In the genomic region with DNA sequence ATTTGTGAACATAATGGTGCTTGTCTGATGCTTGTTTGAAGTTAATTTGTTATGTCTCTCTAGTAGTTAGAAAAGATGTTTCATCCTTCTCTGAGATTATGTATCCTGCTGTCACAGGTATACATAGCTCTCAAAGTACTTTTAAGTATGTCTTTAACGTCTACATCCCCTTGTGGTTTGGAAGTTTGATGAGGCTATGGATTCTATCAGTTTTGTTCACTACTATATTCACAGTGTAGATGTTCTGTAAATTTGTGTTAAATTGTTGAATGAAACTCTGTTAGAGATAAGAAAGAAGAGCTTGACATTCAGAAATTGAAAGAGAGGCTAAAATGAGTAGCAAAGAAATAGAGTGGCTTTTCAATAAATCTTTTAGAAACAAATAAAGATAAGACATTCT, we compare ENCODE assay signal across 29 cellular contexts.
"Had no signal": no experiment of that assay in that cellular context is flagged by ENCODE, and none has a peak within 500 bp of the region (broad histone marks: within the 10 kb centered on the region; RNA-seq: fewer than 3 reads in every experiment).

No MANE protein-coding gene starts in this region.

- H3K36me3 ChIP-seq: stomach, suprapubic skin, thoracic aorta, thyroid gland, tibial artery, tibial nerve, transverse colon, upper lobe of left lung, upper lobe of right lung, uterus, vagina had no signal

- H3K9me3 Mint-ChIP-seq: stimulated activated memory B cell treated with anti-CD40 and anti-IgM and Interleukin-4, amounts not matched to agents 10 μg/mL and 1 μg/mL and 100 μg/mL, for 72 hours; stimulated activated naive B cell treated with anti-CD40 and anti-IgM and Interleukin-4, amounts not matched to agents 10 μg/mL and 1 μg/mL and 100 μg/mL, for 72 hours; stimulated activated naive CD8-positive, alpha-beta T cell treated with anti-CD3 and anti-CD28 coated beads, Interleukin-15, amount 100 ng/mL, for 72 hours; stimulated activated naive CD8-positive, alpha-beta T cell treated with anti-CD3 and anti-CD28 coated beads, Interleukin-15, Interleukin-2, amounts not matched to agents 100 ng/mL and 50 ng/mL, for 24 hours; type B pancreatic cell had no signal

- DNase-seq: stimulated activated CD4-positive, alpha-beta T cell treated with anti-CD3 and anti-CD28 coated beads, Interleukin-2, amount 100 ng/mL, for 48 hours; stimulated activated CD4-positive, alpha-beta T cell treated with anti-CD3 and anti-CD28 coated beads, Interleukin-4, amount 100 ng/mL, for 1 hour; stimulated activated CD4-positive, alpha-beta T cell treated with anti-CD3 and anti-CD28 coated beads, Interleukin-4, amount 100 ng/mL, for 24 hours; stimulated activated CD4-positive, alpha-beta T cell treated with anti-CD3 and anti-CD28 coated beads, Interleukin-4, amount 100 ng/mL, for 4 hours; stimulated activated CD8-positive, alpha-beta memory T cell treated with anti-CD3 and anti-CD28 coated beads, Interleukin-4, amount 100 ng/mL, for 48 hours; stimulated activated naive B cell treated with anti-CD40 and anti-IgM and Interleukin-4, amounts not matched to agents 10 μg/mL and 1 μg/mL and 100 μg/mL, for 72 hours; stimulated activated naive CD4-positive, alpha-beta T cell; stimulated activated naive CD4-positive, alpha-beta T cell treated with Interleukin-2 at 50 U/mL for 16 hours; stimulated activated naive CD8-positive, alpha-beta T cell treated with anti-CD3 and anti-CD28 coated beads, Interleukin-15, amount 100 ng/mL, for 72 hours; stimulated activated naive CD8-positive, alpha-beta T cell treated with anti-CD3 and anti-CD28 coated beads, Interleukin-15, Interleukin-2, amounts not matched to agents 100 U/mL and 50 U/mL, for 24 hours; stomach; substantia nigra; testis; thyroid gland; tibial artery; transverse colon; trophoblast cell; upper lobe of left lung; upper lobe of right lung; uterus had no signal

- H3K36me3 Mint-ChIP-seq: stimulated activated effector memory CD8-positive, alpha-beta T cell treated with anti-CD3 and anti-CD28 coated beads, Interleukin-12 subunit alpha, Interleukin-12 subunit beta, amount 100 ng/mL, for 72 hours; stimulated activated memory B cell treated with anti-CD40 and anti-IgM and Interleukin-4, amounts not matched to agents 10 μg/mL and 1 μg/mL and 100 μg/mL, for 72 hours; stimulated activated naive B cell treated with anti-CD40 and anti-IgM and Interleukin-4, amounts not matched to agents 10 μg/mL and 1 μg/mL and 100 μg/mL, for 72 hours; type B pancreatic cell had no signal

- H3K4me3 Mint-ChIP-seq: stimulated activated effector memory CD8-positive, alpha-beta T cell treated with anti-CD3 and anti-CD28 coated beads, Interleukin-12 subunit alpha, Interleukin-12 subunit beta, amount 100 ng/mL, for 72 hours; stimulated activated memory B cell treated with anti-CD40 and anti-IgM and Interleukin-4, amounts not matched to agents 10 μg/mL and 1 μg/mL and 100 μg/mL, for 72 hours; stimulated activated naive B cell treated with anti-CD40 and anti-IgM and Interleukin-4, amounts not matched to agents 10 μg/mL and 1 μg/mL and 100 μg/mL, for 72 hours; stimulated activated naive CD8-positive, alpha-beta T cell treated with anti-CD3 and anti-CD28 coated beads, Interleukin-15, amount 100 ng/mL, for 72 hours; stimulated activated naive CD8-positive, alpha-beta T cell treated with anti-CD3 and anti-CD28 coated beads, Interleukin-15, Interleukin-2, amounts not matched to agents 100 ng/mL and 50 ng/mL, for 24 hours; type B pancreatic cell had no signal

- H3K27ac Mint-ChIP-seq: stimulated activated effector memory CD8-positive, alpha-beta T cell treated with anti-CD3 and anti-CD28 coated beads, Interleukin-12 subunit alpha, Interleukin-12 subunit beta, amount 100 ng/mL, for 72 hours; stimulated activated memory B cell treated with anti-CD40 and anti-IgM and Interleukin-4, amounts not matched to agents 10 μg/mL and 1 μg/mL and 100 μg/mL, for 72 hours; stimulated activated naive B cell treated with anti-CD40 and anti-IgM and Interleukin-4, amounts not matched to agents 10 μg/mL and 1 μg/mL and 100 μg/mL, for 72 hours; stimulated activated naive CD8-positive, alpha-beta T cell treated with anti-CD3 and anti-CD28 coated beads, Interleukin-15, amount 100 ng/mL, for 72 hours; stimulated activated naive CD8-positive, alpha-beta T cell treated with anti-CD3 and anti-CD28 coated beads, Interleukin-15, Interleukin-2, amounts not matched to agents 100 ng/mL and 50 ng/mL, for 24 hours; type B pancreatic cell had no signal

- FAIRE-seq: urothelium cell line had no signal

- H3K27me3 ChIP-seq: stomach, suprapubic skin, testis, thyroid gland, tibial artery, tibial nerve, transverse colon, upper lobe of left lung, upper lobe of right lung, uterus, vagina had no signal

- H3K4me1 ChIP-seq: stomach, suprapubic skin, testis, thyroid gland, tibial artery, tibial nerve, transverse colon, upper lobe of left lung, upper lobe of right lung, uterus, vagina had no signal

- H3K9me3 ChIP-seq: stomach, suprapubic skin, testis, thoracic aorta, thyroid gland, tibial artery, tibial nerve, transverse colon, upper lobe of left lung, upper lobe of right lung, uterus, vagina had no signal

- H3K4me1 Mint-ChIP-seq: stimulated activated effector memory CD8-positive, alpha-beta T cell treated with anti-CD3 and anti-CD28 coated beads, Interleukin-12 subunit alpha, Interleukin-12 subunit beta, amount 100 ng/mL, for 72 hours; stimulated activated memory B cell treated with anti-CD40 and anti-IgM and Interleukin-4, amounts not matched to agents 10 μg/mL and 1 μg/mL and 100 μg/mL, for 72 hours; stimulated activated naive B cell treated with anti-CD40 and anti-IgM and Interleukin-4, amounts not matched to agents 10 μg/mL and 1 μg/mL and 100 μg/mL, for 72 hours; stimulated activated naive CD8-positive, alpha-beta T cell treated with anti-CD3 and anti-CD28 coated beads, Interleukin-15, amount 100 ng/mL, for 72 hours had no signal

- H3K27me3 Mint-ChIP-seq: stimulated activated memory B cell treated with anti-CD40 and anti-IgM and Interleukin-4, amounts not matched to agents 10 μg/mL and 1 μg/mL and 100 μg/mL, for 72 hours; stimulated activated naive B cell treated with anti-CD40 and anti-IgM and Interleukin-4, amounts not matched to agents 10 μg/mL and 1 μg/mL and 100 μg/mL, for 72 hours; stimulated activated naive CD8-positive, alpha-beta T cell treated with anti-CD3 and anti-CD28 coated beads, Interleukin-15, amount 100 ng/mL, for 72 hours; stimulated activated naive CD8-positive, alpha-beta T cell treated with anti-CD3 and anti-CD28 coated beads, Interleukin-15, Interleukin-2, amounts not matched to agents 100 ng/mL and 50 ng/mL, for 24 hours had no signal

- ATAC-seq: stimulated activated effector memory CD8-positive, alpha-beta T cell treated with anti-CD3 and anti-CD28 coated beads, Interleukin-12 subunit alpha, Interleukin-12 subunit beta, amount 100 ng/mL, for 72 hours; stimulated activated memory B cell treated with anti-CD40 and anti-IgM and Interleukin-4, amounts not matched to agents 10 μg/mL and 1 μg/mL and 100 μg/mL, for 72 hours; stimulated activated naive B cell treated with anti-CD40 and anti-IgM and Interleukin-4, amounts not matched to agents 10 μg/mL and 1 μg/mL and 100 μg/mL, for 72 hours; stimulated activated naive CD8-positive, alpha-beta T cell treated with anti-CD3 and anti-CD28 coated beads, Interleukin-15, amount 100 ng/mL, for 72 hours; stimulated activated naive CD8-positive, alpha-beta T cell treated with anti-CD3 and anti-CD28 coated beads, Interleukin-15, Interleukin-2, amounts not matched to agents 100 U/mL and 50 U/mL, for 24 hours; upper lobe of right lung had no signal

- H3K4me3 ChIP-seq: stomach, suprapubic skin, testis, thoracic aorta, thyroid gland, tibial artery, tibial nerve, transverse colon, upper lobe of left lung, upper lobe of right lung, uterus, vagina had no signal

- H3K27ac ChIP-seq: stomach, suprapubic skin, testis, thoracic aorta, thyroid gland, tibial artery, tibial nerve, transverse colon, upper lobe of left lung, upper lobe of right lung, uterus, vagina had no signal
